In genomic region chr18:75429975-75430374, GRCh38 we compare ENCODE assay signal across 24 cellular contexts. TPM values are rescaled to one million over a fixed set of nuclear protein-coding genes. Genes with fewer than 3 reads are reported as not detected.
DNase-seq lines count a peak whose midpoint lies in the region; ATAC-seq and TF ChIP-seq lines count a peak whose summit lies in the region.
"Had no signal": no experiment of that assay in that cellular context is flagged by ENCODE, and none has a peak within 500 bp of the region (broad histone marks: within the 10 kb centered on the region; RNA-seq: fewer than 3 reads in every experiment).

No MANE protein-coding gene starts in this region.

- H3K4me1 ChIP-seq in HEK293 (ENCODE audit: control insufficient read depth, insufficient read depth, low read length) (no peaks in the 10 kb centered on the region), RWPE2 (ENCODE audit: insufficient read depth, poor library complexity, severe bottlenecking) (no peaks in the 10 kb centered on the region), esophagus muscularis mucosa (no peaks in the 10 kb centered on the region), left ventricle myocardium inferior (no peaks in the 10 kb centered on the region), vagina (no peaks in the 10 kb centered on the region)

- no peak overlapping the region for H3K4me3 Mint-ChIP-seq in activated CD4-positive, alpha-beta memory T cell treated with anti-CD3 and anti-CD28 coated beads for 36 hours
- H3K4me3 Mint-ChIP-seq: B cell, IgD-negative memory B cell had no signal

- H3K27ac ChIP-seq in HEK293 (ENCODE audit: extremely low read depth, low read depth, low read length) (no peak overlapping the region), RWPE2 (ENCODE audit: poor library complexity, severe bottlenecking) (no peak overlapping the region), esophagus muscularis mucosa (replicated peaks in 1 of 4) (no peak overlapping the region), left ventricle myocardium inferior (replicated peaks) (no peak overlapping the region), vagina (no peak overlapping the region)
- H3K27ac ChIP-seq: 22Rv1 had no signal

- peak; percentile 29; the same call in 1 of the 3 replicates for ATAC-seq in RWPE2 (ENCODE audit: low read depth)
- ATAC-seq: PC-3, SK-N-SH treated with all-trans-retinoic acid at 6 μM for 48 hours had no signal

- H3K9me3 Mint-ChIP-seq in activated CD4-positive, alpha-beta memory T cell treated with anti-CD3 and anti-CD28 coated beads for 36 hours, result no peaks in the 10 kb centered on the region
- H3K9me3 Mint-ChIP-seq: IgD-negative memory B cell had no signal

- H3K36me3 ChIP-seq in HEK293 (ENCODE audit: control insufficient read depth in 2 of 2, insufficient read depth in 1 of 2, low read length in 2 of 2) (no peaks in the 10 kb centered on the region), RWPE2 (ENCODE audit: low read depth) (no peaks in the 10 kb centered on the region), esophagus muscularis mucosa (no peaks in the 10 kb centered on the region), left ventricle myocardium inferior (no peaks in the 10 kb centered on the region), vagina (no peaks in the 10 kb centered on the region)

- peaks cover 12% of the 10 kb centered on the region for H3K27me3 Mint-ChIP-seq in activated CD4-positive, alpha-beta memory T cell treated with anti-CD3 and anti-CD28 coated beads for 36 hours

- intact Hi-C loops in esophagus muscularis mucosa (cut with DNase I) (no loop called here), left ventricle myocardium inferior (cut with micrococcal nuclease) (no loop called here), vagina (cut with DNase I) (no loop called here)
- intact Hi-C loops in activated CD4-positive, alpha-beta memory T cell treated with anti-CD3 and anti-CD28 coated beads for 36 hours (cut with micrococcal nuclease), result no loop called here

- peak; percentile 23 for DNase-seq in A172 (ENCODE audit: low spot score)
- DNase-seq in RWPE2 (ENCODE audit: low spot score), result no peak
- peak; percentile 70 for DNase-seq in esophagus muscularis mucosa (ENCODE audit: extremely low spot score)
- DNase-seq in activated CD4-positive, alpha-beta memory T cell treated with anti-CD3 and anti-CD28 coated beads for 36 hours, result no peak
- no peak for DNase-seq in left ventricle myocardium inferior
- DNase-seq in NCI-H2227 (lab: John Stamatoyannopoulos, UW; ENCODE audit: unreplicated experiment), result no peak
- DNase-seq in vagina (ENCODE audit: extremely low spot score in 2 of 2), result no peak
- DNase-seq: DMS 273 treated with DMSO at 0.1 percent for 48 hours, DND-41, NCI-H1105, NCI-H1694, NCI-H2081 treated with DMSO at 0.1 percent for 48 hours, NCI-H510A, NCI-H774, PC-3, RPMI8226, SIG-M5 had no signal

- no peaks in the 10 kb centered on the region for H3K36me3 Mint-ChIP-seq in activated CD4-positive, alpha-beta memory T cell treated with anti-CD3 and anti-CD28 coated beads for 36 hours
- H3K36me3 Mint-ChIP-seq: IgD-negative memory B cell had no signal

- POLR2A ChIA-PET in HEK293 (lab: Yijun Ruan, JAX), result no interaction called here
- POLR2A ChIA-PET in activated CD4-positive, alpha-beta memory T cell treated with anti-CD3 and anti-CD28 coated beads for 36 hours (lab: Charles Lee), result no interaction called here

- CTCF ChIA-PET in HEK293 (lab: Yijun Ruan, JAX), result no interaction called here
- CTCF ChIA-PET in activated CD4-positive, alpha-beta memory T cell treated with anti-CD3 and anti-CD28 coated beads for 36 hours (lab: Charles Lee), result no interaction called here

- no peak for TF ChIP-seq EP300 in esophagus muscularis mucosa (IDR thresholded peaks at IDR 0.05)

- no peak for TF ChIP-seq POLR2A in esophagus muscularis mucosa (IDR thresholded peaks at IDR 0.05; ENCODE audit: low read depth)
- TF ChIP-seq POLR2A in vagina (IDR thresholded peaks at IDR 0.05), result no peak

- H3K4me3 ChIP-seq in HEK293 (ENCODE audit: low read depth, low read length) (no peak overlapping the region), RWPE2 (ENCODE audit: severe bottlenecking) (no peak overlapping the region), esophagus muscularis mucosa (no peak overlapping the region), left ventricle myocardium inferior (no peak overlapping the region), vagina (no peak overlapping the region)

- H3K4me1 Mint-ChIP-seq in activated CD4-positive, alpha-beta memory T cell treated with anti-CD3 and anti-CD28 coated beads for 36 hours (ENCODE audit: low read depth), result no peaks in the 10 kb centered on the region
- H3K4me1 Mint-ChIP-seq: B cell, IgD-negative memory B cell had no signal

- no peak overlapping the region for H3K27ac Mint-ChIP-seq in activated CD4-positive, alpha-beta memory T cell treated with anti-CD3 and anti-CD28 coated beads for 36 hours
- H3K27ac Mint-ChIP-seq: B cell, IgD-negative memory B cell had no signal

- H3K27me3 ChIP-seq in RWPE2 (ENCODE audit: insufficient read depth, poor library complexity, severe bottlenecking) (peaks cover 9% of the 10 kb centered on the region), esophagus muscularis mucosa (no peaks in the 10 kb centered on the region), left ventricle myocardium inferior (ENCODE audit: low read depth) (peaks cover 10% of the 10 kb centered on the region), vagina (no peaks in the 10 kb centered on the region)

- TF ChIP-seq CTCF in HEK293 (tag by site-specific recombination; IDR thresholded peaks at IDR 0.05), result no peak
- no peak for TF ChIP-seq CTCF in RWPE2 (IDR thresholded peaks at IDR 0.05; ENCODE audit: poor library complexity, severe bottlenecking)
- no peak for TF ChIP-seq CTCF in esophagus muscularis mucosa (IDR thresholded peaks at IDR 0.05)
- TF ChIP-seq CTCF in left ventricle myocardium inferior (IDR thresholded peaks at IDR 0.05; ENCODE audit: borderline replicate concordance), result no peak
- TF ChIP-seq CTCF in vagina (IDR thresholded peaks at IDR 0.05), result no peak

- H3K9me3 ChIP-seq in HEK293 (ENCODE audit: control insufficient read depth, insufficient read depth, low read depth, low read length) (no peaks in the 10 kb centered on the region), RWPE2 (ENCODE audit: severe bottlenecking) (no peaks in the 10 kb centered on the region), esophagus muscularis mucosa (no peaks in the 10 kb centered on the region), left ventricle myocardium inferior (replicated peaks) (no peaks in the 10 kb centered on the region), vagina (no peaks in the 10 kb centered on the region)

- 87% methylated on average over 9 of the region's 9 CpGs for WGBS in esophagus muscularis mucosa

TF ChIP-seq in HEK293, 187 proteins besides CTCF, POLR2A, EP300 and RAD21 (continues in another document):
- TF ChIP-seq ELK4 (IDR thresholded peaks at IDR 0.05; ENCODE audit: borderline replicate concordance, low read depth, low read length) (no peak), ZNF169 (tag by site-specific recombination; IDR thresholded peaks at IDR 0.05) (no peak), AEBP2 (tag by site-specific recombination; IDR thresholded peaks at IDR 0.05; ENCODE audit: borderline replicate concordance) (no peak), ZNF362 (tag by site-specific recombination; IDR thresholded peaks at IDR 0.05) (no peak), ZNF830 (tag by site-specific recombination; IDR thresholded peaks at IDR 0.05; ENCODE audit: low read depth) (no peak), GLI2 (tag by site-specific recombination; IDR thresholded peaks at IDR 0.05; ENCODE audit: borderline replicate concordance, low read depth) (no peak), ZNF350 (tag by site-specific recombination; IDR thresholded peaks at IDR 0.05) (no peak)

RNA-seq across cellular contexts. Expression of gene SMIM21, which starts 2.5 kb away (rescaled TPM):
- not detected in 2 replicates for total RNA-seq in A172 (2014; rRNA removed; shearing (Covaris generic))
- total RNA-seq in esophagus muscularis mucosa (not detected), left ventricle myocardium inferior (not detected), vagina (not detected)
- total RNA-seq in activated CD4-positive, alpha-beta memory T cell treated with anti-CD3 and anti-CD28 coated beads for 36 hours, result not detected
- total RNA-seq: B cell, H1, LHCN-M2, PC-3 had no signal

Comparison
In these comparisons a context has a peak if more than half of its experiments do, and no peak if none do; other contexts are left out.
1. DNase-seq: peak in A172 (single experiment) and esophagus muscularis mucosa (single experiment); none in RWPE2 (single experiment), activated CD4-positive, alpha-beta memory T cell treated with anti-CD3 and anti-CD28 coated beads for 36 hours (single experiment), left ventricle myocardium inferior (single experiment), NCI-H2227 (single experiment) and vagina (0 of 2).